ENCODE assay signal across 8 cellular contexts in genomic region chr1:84506002-84506728, GRCh38. TPM values are rescaled to one million over a fixed set of nuclear protein-coding genes. Genes with fewer than 3 reads are reported as not detected.
DNase-seq lines count a peak whose midpoint lies in the region; ATAC-seq and TF ChIP-seq lines count a peak whose summit lies in the region.

Gene GNG5 (minus strand): TSS chr1:84506581. CDS start chr1:84506091, 490 bp downstream.
A gene with protein sequence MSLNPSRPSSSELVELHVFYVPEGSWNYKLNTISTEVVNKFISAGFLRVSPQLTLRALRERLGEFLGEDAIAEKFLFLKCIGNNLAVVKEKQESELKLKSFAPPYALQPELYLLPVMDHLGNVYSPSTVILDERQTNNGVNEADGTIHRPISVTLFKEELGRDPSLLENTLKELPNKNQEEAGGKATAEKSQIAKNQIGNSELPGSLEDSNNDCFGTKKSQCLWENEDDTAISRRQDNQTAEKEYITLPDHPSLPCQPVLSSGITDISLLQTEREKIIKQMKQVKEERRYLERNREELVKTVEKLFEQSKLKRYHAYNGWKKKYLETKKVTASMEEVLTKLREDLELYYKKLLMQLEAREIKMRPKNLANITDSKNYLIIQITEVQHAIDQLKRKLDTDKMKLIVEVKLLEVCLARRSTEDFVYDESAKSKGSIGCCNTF (plus strand): TSS chr1:84506386. CDS start chr1:84516360, 9,974 bp downstream.

- peak within 1 kb of the TSS; percentile 100 for H3K4me3 Mint-ChIP-seq in endothelial cell (ENCODE audit: unreplicated experiment)
- H3K4me3 Mint-ChIP-seq in mesothelial cell of epicardium: peak within 1 kb of the TSS; percentile 96

- ATAC-seq in GM21390 (IDR thresholded peaks at IDR 0.05; ENCODE audit: unreplicated experiment): peak; percentile 79

- H3K4me1 Mint-ChIP-seq in endothelial cell (ENCODE audit: unreplicated experiment) (peaks cover 26% of the 10 kb centered on the region), mesothelial cell of epicardium (peaks cover 31% of the 10 kb centered on the region)

- H3K27ac Mint-ChIP-seq in endothelial cell (ENCODE audit: unreplicated experiment) (peak within 1 kb of the TSS; percentile 100), mesothelial cell of epicardium (peak within 1 kb of the TSS; percentile 99)

- H3K27me3 Mint-ChIP-seq in endothelial cell (ENCODE audit: unreplicated experiment): peaks cover 10% of the 10 kb centered on the region
- H3K27me3 Mint-ChIP-seq in mesothelial cell of epicardium (ENCODE audit: low read depth): no peaks in the 10 kb centered on the region

- H3K36me3 Mint-ChIP-seq in endothelial cell (ENCODE audit: low read depth, unreplicated experiment) (peaks cover 8% of the 10 kb centered on the region), mesothelial cell of epicardium (peaks cover 20% of the 10 kb centered on the region)

- in situ Hi-C loops in Caki2 (cut with HindIII; ENCODE audit: low pct_unique_long_range_greater_than_20kb, low sequenced_read_pairs): no loop called here

- H3K9me3 Mint-ChIP-seq in endothelial cell (ENCODE audit: unreplicated experiment): peaks cover 5% of the 10 kb centered on the region
- peaks cover 21% of the 10 kb centered on the region for H3K9me3 Mint-ChIP-seq in mesothelial cell of epicardium

- DNase-seq in Caki2 (ENCODE audit: low read depth) (peak; percentile 96), HUDEP-2 (lab: John Stamatoyannopoulos, UW; ENCODE audit: unreplicated experiment in 76 of 76) (peak; percentile 44 to 97 (median 95)), NOMO-1 treated with dmso at 0.1 percent for 144 hours (lab: John Stamatoyannopoulos, UW; ENCODE audit: unreplicated experiment) (peak; percentile 97), endothelial cell (ENCODE audit: low spot score) (peak; percentile 98), mesothelial cell of epicardium (ENCODE audit: low spot score in 2 of 2, unreplicated experiment in 2 of 2) (peak; percentile 97 to 99)
- peak; percentile 95 for DNase-seq in activated CD8-positive, alpha-beta memory T cell treated with anti-CD3 and anti-CD28 coated beads, Interleukin-2, amount 50 U/mL, for 24 hours (ENCODE audit: extremely low read depth)
- peak; percentile 97 for DNase-seq in stimulated activated CD8-positive, alpha-beta memory T cell treated with anti-CD3 and anti-CD28 coated beads, Interleukin-15, amount 100 ng/mL, for 4 hours (ENCODE audit: low read depth in 2 of 2)

- TF ChIP-seq CTCF in endothelial cell (IDR thresholded peaks at IDR 0.05; ENCODE audit: unreplicated experiment): no peak
- TF ChIP-seq CTCF in mesothelial cell of epicardium (IDR thresholded peaks at IDR 0.05; ENCODE audit: unreplicated experiment): no peak

RNA-seq across cellular contexts. Expression of gene GNG5, which starts in this region (rescaled TPM):
- total RNA-seq in Caki2 (2014; rRNA removed; shearing (Covaris generic); ENCODE audit: low replicate concordance): 81.2 and 90.2 TPM in 2 replicates
- 144 TPM for total RNA-seq in endothelial cell (ENCODE audit: unreplicated experiment)
- 93.7 to 95.5 TPM (median 95.0 TPM) in 3 replicates for total RNA-seq in mesothelial cell of epicardium

RNA-seq across cellular contexts. Expression of the second gene that starts in this region (rescaled TPM):
- not detected in 2 replicates for total RNA-seq in Caki2 (2014; rRNA removed; shearing (Covaris generic); ENCODE audit: low replicate concordance)
- total RNA-seq in endothelial cell (ENCODE audit: unreplicated experiment) (1.2 TPM), mesothelial cell of epicardium (0.82 to 1.3 TPM (median 1.2 TPM) in 3 replicates)

Comparison
In these comparisons a context has a peak if more than half of its experiments do, and no peak if none do; other contexts are left out.
1. Peak in every context shown above with its lines: DNase-seq and ATAC-seq.